ENCODE assay signal across 1 cellular context in the genomic region with DNA sequence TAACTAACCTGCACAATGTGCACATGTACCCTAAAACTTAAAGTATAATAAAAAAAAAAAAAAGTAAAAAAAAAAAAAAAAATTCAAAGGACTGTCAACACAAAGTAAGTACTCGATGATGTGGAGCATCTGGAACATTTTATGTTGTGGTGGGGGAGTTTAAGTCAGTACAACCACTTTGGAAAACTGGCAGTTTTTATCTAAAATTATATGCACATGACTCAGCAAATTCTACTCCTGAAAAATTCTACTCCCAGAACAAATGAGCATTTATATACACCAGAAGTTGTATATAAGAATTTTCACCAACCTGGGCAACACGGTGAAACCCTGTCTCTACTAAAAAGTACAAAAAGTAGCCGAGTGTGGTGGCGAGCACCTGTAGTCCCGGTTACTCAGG.
TF ChIP-seq lines count a peak whose summit lies in the region.

No MANE protein-coding gene starts in this region.

TF ChIP-seq in IMR-90, 13 proteins besides CTCF, POLR2A, EP300 and RAD21 (continued from another document):
- TF ChIP-seq MAZ (IDR thresholded peaks at IDR 0.05; ENCODE audit: borderline replicate concordance, low read depth, low read length) (no peak), MAFK (IDR thresholded peaks at IDR 0.05; ENCODE audit: low read depth, low read length) (peak; percentile 86), CEBPB (IDR thresholded peaks at IDR 0.05; ENCODE audit: low read depth, low read length) (no peak), SMC3 (IDR thresholded peaks at IDR 0.05; ENCODE audit: low read depth, low read length) (no peak), RFX5 (IDR thresholded peaks at IDR 0.05; ENCODE audit: low read depth, low read length) (no peak)
